25 cellular contexts compared by ENCODE assay signal in the genomic region with DNA sequence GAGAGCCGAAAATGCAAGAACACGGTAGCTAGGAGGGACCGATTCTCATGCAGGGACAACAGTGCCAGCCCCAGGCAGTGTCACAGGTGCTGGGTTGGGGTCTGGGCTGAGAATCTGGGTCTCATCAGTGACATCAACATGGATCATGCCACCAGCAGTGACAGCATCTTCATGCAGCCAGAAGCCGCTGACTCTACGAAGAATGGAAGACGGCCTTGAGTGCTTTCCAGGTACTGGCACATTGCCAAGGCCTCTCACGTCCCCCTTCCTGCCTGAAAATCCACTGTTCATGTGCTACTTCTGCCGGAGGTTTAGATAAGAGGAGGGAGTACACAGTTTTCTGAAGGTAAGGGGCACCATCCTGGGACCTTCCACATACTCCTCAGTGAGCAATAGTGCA.
DNase-seq lines count a peak whose midpoint lies in the region; TF ChIP-seq lines count a peak whose summit lies in the region.
"Had no signal": no experiment of that assay in that cellular context is flagged by ENCODE, and none has a peak within 500 bp of the region (broad histone marks: within the 10 kb centered on the region; RNA-seq: fewer than 3 reads in every experiment).

No MANE protein-coding gene starts in this region.

- intact Hi-C loops in vagina (cut with DNase I), result no loop called here

- no peak overlapping the region for H2BK12ac ChIP-seq in neuronal stem cell (ENCODE audit: low read length)

- no peak overlapping the region for H2BK5ac ChIP-seq in neuronal stem cell (ENCODE audit: low read length)

- DNase-seq in NCI-H748 (lab: John Stamatoyannopoulos, UW; ENCODE audit: unreplicated experiment) (peak; percentile 57), NCI-H748 treated with DMSO at 0.1 percent for 48 hours (lab: John Stamatoyannopoulos, UW) (no peak), NCI-H1105 (lab: John Stamatoyannopoulos, UW) (peak; percentile 78), choroid plexus epithelial cell (ENCODE audit: low read depth) (peak; percentile 32), neuronal stem cell (ENCODE audit: low spot score) (no peak), NCI-H526 treated with DMSO at 0.1 percent for 48 hours (lab: John Stamatoyannopoulos, UW) (no peak), vagina (ENCODE audit: extremely low spot score in 2 of 2) (no peak), activated gamma-delta T cell treated with Interleukin-2 at 50 U/mL for 16 hours (no peak)
- DNase-seq: activated CD8-positive, alpha-beta memory T cell treated with anti-CD3 and anti-CD28 coated beads, Interleukin-2, amount 50 U/mL, for 48 hours; activated CD8-positive, alpha-beta T cell treated with anti-CD3 and anti-CD28 coated beads for 36 hours; activated naive CD4-positive, alpha-beta T cell treated with anti-CD3 and anti-CD28 coated beads, Interleukin-2, amount 50 U/mL, for 16 hours; AML-193; CD4-positive, alpha-beta T cell; GM23248; mesenchymal stem cell; MG63; NCI-H2081 treated with DMSO at 0.1 percent for 48 hours; PC-9; SHP77 treated with DMSO at 0.1 percent for 48 hours; stimulated activated CD4-positive, alpha-beta T cell treated with anti-CD3 and anti-CD28 coated beads, Interleukin-1b, Interleukin-23, amount 100 ng/mL, for 48 hours; stimulated activated naive CD8-positive, alpha-beta T cell treated with anti-CD3 and anti-CD28 coated beads, Interleukin-15, Interleukin-2, amounts not matched to agents 100 U/mL and 50 U/mL, for 24 hours; T-helper 2 cell had no signal

- H3K36me3 ChIP-seq in neuronal stem cell (replicated peaks in 1 of 2; ENCODE audit: control insufficient read depth in 2 of 2, insufficient read depth in 2 of 2, low read length in 2 of 2) (no peaks in the 10 kb centered on the region), vagina (no peaks in the 10 kb centered on the region)
- H3K36me3 ChIP-seq: breast epithelium, MG63 had no signal

- H3K4me3 ChIP-seq in choroid plexus epithelial cell (ENCODE audit: low read depth, low read length) (no peak overlapping the region), neuronal stem cell (ENCODE audit: low read length in 2 of 2) (peak overlapping the region in 1 of 2 donors; percentile 17), vagina (no peak overlapping the region)
- H3K4me3 ChIP-seq: A549, breast epithelium, GM23248, MG63, PC-9 had no signal

- H3K27ac ChIP-seq in neuronal stem cell (replicated peaks; ENCODE audit: low read length) (no peak overlapping the region), vagina (no peak overlapping the region)
- H3K27ac ChIP-seq: A549, breast epithelium, GM23248, KMS-11, PC-9 had no signal

- TF ChIP-seq CTCF in choroid plexus epithelial cell (conservative IDR thresholded peaks at IDR 0.05; ENCODE audit: low read depth, low read length) (no peak), vagina (IDR thresholded peaks at IDR 0.05) (no peak)

- no peak overlapping the region for H3K23ac ChIP-seq in neuronal stem cell (ENCODE audit: low read depth, low read length, poor library complexity)

- H3K4ac ChIP-seq in neuronal stem cell (ENCODE audit: low read length), result no peak overlapping the region

- H4K91ac ChIP-seq in neuronal stem cell (ENCODE audit: low read depth, low read length, poor library complexity), result no peak overlapping the region

- no peak overlapping the region for H2AFZ ChIP-seq in neuronal stem cell (ENCODE audit: low read length)
- H2AFZ ChIP-seq: GM23248, PC-9 had no signal

- WGBS in neuronal stem cell (ENCODE audit: extremely low coverage in 2 of 2, insufficient read length in 2 of 2, insufficient replicate concordance in 1 of 2), 2 donors, result no CpG with 5 or more reads among the region's 8 CpGs

- H3K14ac ChIP-seq in neuronal stem cell (ENCODE audit: low read length), result peak overlapping the region; percentile 56

- H3K4me2 ChIP-seq in neuronal stem cell (ENCODE audit: insufficient read depth, low read length, poor library complexity, severe bottlenecking), result no peak overlapping the region
- H3K4me2 ChIP-seq: A549, KMS-11, PC-9 had no signal

- no peaks in the 10 kb centered on the region for H3K9me3 ChIP-seq in neuronal stem cell (replicated peaks in 1 of 2; ENCODE audit: control insufficient read depth in 2 of 2, insufficient read depth in 1 of 2, low read depth in 1 of 2, low read length in 2 of 2)
- no peaks in the 10 kb centered on the region for H3K9me3 ChIP-seq in vagina
- H3K9me3 ChIP-seq: breast epithelium, MG63 had no signal

- H3K9ac ChIP-seq in neuronal stem cell (ENCODE audit: low read depth, low read length, poor library complexity), result no peak overlapping the region
- H3K9ac ChIP-seq: GM23248, KMS-11 had no signal

- no peak overlapping the region for H4K8ac ChIP-seq in neuronal stem cell (ENCODE audit: low read depth, low read length)

- no peak overlapping the region for H2AK5ac ChIP-seq in neuronal stem cell (ENCODE audit: low read depth, low read length)

- H3K27me3 ChIP-seq in neuronal stem cell (ENCODE audit: control insufficient read depth in 3 of 3, insufficient read depth in 3 of 3, low read depth in 1 of 3, low read length in 3 of 3) (no peaks in the 10 kb centered on the region), vagina (no peaks in the 10 kb centered on the region)
- H3K27me3 ChIP-seq: MG63 had no signal

- H2BK120ac ChIP-seq in neuronal stem cell (ENCODE audit: low read depth, low read length), result no peak overlapping the region

- no peaks in the 10 kb centered on the region for H3K4me1 ChIP-seq in neuronal stem cell (ENCODE audit: control insufficient read depth in 2 of 2, insufficient read depth in 1 of 2, low read depth in 1 of 2, low read length in 2 of 2)
- H3K4me1 ChIP-seq in vagina, result no peaks in the 10 kb centered on the region
- H3K4me1 ChIP-seq: A549, breast epithelium had no signal

- no peak overlapping the region for H2BK15ac ChIP-seq in neuronal stem cell (ENCODE audit: low read length)

- no peak overlapping the region for H3K18ac ChIP-seq in neuronal stem cell (ENCODE audit: low read length)

- peaks cover 2% of the 10 kb centered on the region for H3K79me1 ChIP-seq in neuronal stem cell (ENCODE audit: low read depth, low read length)

- TF ChIP-seq POLR2A in vagina (IDR thresholded peaks at IDR 0.05), result no peak

Comparison
In these comparisons a context has a peak if more than half of its experiments do, and no peak if none do; other contexts are left out.
1. DNase-seq: peak in NCI-H748 (single experiment), NCI-H1105 (single experiment) and choroid plexus epithelial cell (single experiment); none in NCI-H748 treated with DMSO at 0.1 percent for 48 hours (single experiment), neuronal stem cell (single experiment), NCI-H526 treated with DMSO at 0.1 percent for 48 hours (single experiment), vagina (0 of 2) and activated gamma-delta T cell treated with Interleukin-2 at 50 U/mL for 16 hours (single experiment).